18 cellular contexts compared by ENCODE assay signal in the genomic region with DNA sequence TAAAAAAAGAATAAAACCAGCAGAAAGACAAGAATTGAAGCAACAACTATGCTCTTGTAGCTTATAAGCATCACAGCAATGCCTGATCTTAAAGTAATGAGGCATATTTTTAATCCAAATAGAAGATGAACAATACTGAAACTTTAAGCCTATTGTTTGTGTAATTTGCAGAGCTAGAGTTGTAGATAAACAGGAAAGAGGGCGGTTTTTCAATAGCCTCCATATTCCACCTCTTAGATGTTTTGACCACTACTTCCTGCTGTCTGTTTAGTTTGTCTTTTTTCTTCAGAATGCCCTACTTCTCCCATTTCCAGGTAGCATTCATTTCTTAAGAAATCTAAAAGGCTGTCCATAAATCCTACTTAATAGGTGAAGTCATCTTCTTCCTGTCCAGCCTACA.
"Had no signal": no experiment of that assay in that cellular context is flagged by ENCODE, and none has a peak within 500 bp of the region (broad histone marks: within the 10 kb centered on the region; RNA-seq: fewer than 3 reads in every experiment).

No MANE protein-coding gene starts in this region.

- H3K4me1 ChIP-seq: right atrium auricular region, stomach had no signal

- H3K36me3 ChIP-seq: right atrium auricular region, stomach, WERI-Rb-1 had no signal

- DNase-seq: activated naive CD8-positive, alpha-beta T cell treated with anti-CD3 and anti-CD28 coated beads for 36 hours; amniotic stem cell; dermis blood vessel endothelial cell; effector memory CD4-positive, alpha-beta T cell; foreskin fibroblast; hippocampal formation; islet precursor cell; midbrain; stimulated activated CD4-positive, alpha-beta T cell treated with anti-CD3 and anti-CD28 coated beads, Interleukin-2, amount 100 ng/mL, for 24 hours; stomach; WERI-Rb-1 had no signal

- H3K4me3 Mint-ChIP-seq: activated naive CD8-positive, alpha-beta T cell treated with anti-CD3 and anti-CD28 coated beads for 36 hours; activated T-helper 1 cell treated with anti-CD3 and anti-CD28 coated beads, Interleukin-12 subunit alpha, Interleukin-12 subunit beta, Interleukin-2, Interleukin-4 antibody, amounts not matched to agents 30 ng/mL and 10 ng/mL and 1 ng/mL, durations not matched to agents 14 hours and 24 hours and 36 hours; T-helper 1 cell treated with Interleukin-12 subunit alpha and Interleukin-12 subunit beta and Interleukin-4 antibody, amounts not matched to agents 30 μg/mL and 1 μg/mL, for 36 hours; type B pancreatic cell had no signal

- H3K4me1 Mint-ChIP-seq: activated naive CD8-positive, alpha-beta T cell treated with anti-CD3 and anti-CD28 coated beads for 36 hours had no signal

- H3K4me3 ChIP-seq: lung, right atrium auricular region, stomach had no signal

- H3K27ac Mint-ChIP-seq: activated naive CD8-positive, alpha-beta T cell treated with anti-CD3 and anti-CD28 coated beads for 36 hours; activated T-helper 1 cell treated with anti-CD3 and anti-CD28 coated beads, Interleukin-12 subunit alpha, Interleukin-12 subunit beta, Interleukin-2, Interleukin-4 antibody, amounts not matched to agents 30 ng/mL and 10 ng/mL and 1 ng/mL, durations not matched to agents 14 hours and 24 hours and 36 hours; progenitor cell of endocrine pancreas; T-helper 1 cell treated with Interleukin-12 subunit alpha and Interleukin-12 subunit beta and Interleukin-4 antibody, amounts not matched to agents 30 μg/mL and 1 μg/mL, for 36 hours; type B pancreatic cell had no signal

- H3K27me3 ChIP-seq: right atrium auricular region, stomach had no signal

- H3K9me3 Mint-ChIP-seq: activated naive CD8-positive, alpha-beta T cell treated with anti-CD3 and anti-CD28 coated beads for 36 hours; activated T-helper 1 cell treated with anti-CD3 and anti-CD28 coated beads, Interleukin-12 subunit alpha, Interleukin-12 subunit beta, Interleukin-2, Interleukin-4 antibody, amounts not matched to agents 30 ng/mL and 10 ng/mL and 1 ng/mL, durations not matched to agents 14 hours and 24 hours and 36 hours; T-helper 1 cell treated with Interleukin-12 subunit alpha and Interleukin-12 subunit beta and Interleukin-4 antibody, amounts not matched to agents 30 μg/mL and 1 μg/mL, for 36 hours; type B pancreatic cell had no signal

- H3K27ac ChIP-seq: epithelial cell of prostate, right atrium auricular region, stomach, WERI-Rb-1 had no signal

- H3K36me3 Mint-ChIP-seq: activated naive CD8-positive, alpha-beta T cell treated with anti-CD3 and anti-CD28 coated beads for 36 hours; type B pancreatic cell had no signal

- H3K27me3 Mint-ChIP-seq: activated naive CD8-positive, alpha-beta T cell treated with anti-CD3 and anti-CD28 coated beads for 36 hours; progenitor cell of endocrine pancreas had no signal

- H3K9me3 ChIP-seq: right atrium auricular region, stomach had no signal
